ENCODE assay signal across 17 cellular contexts in the genomic region with DNA sequence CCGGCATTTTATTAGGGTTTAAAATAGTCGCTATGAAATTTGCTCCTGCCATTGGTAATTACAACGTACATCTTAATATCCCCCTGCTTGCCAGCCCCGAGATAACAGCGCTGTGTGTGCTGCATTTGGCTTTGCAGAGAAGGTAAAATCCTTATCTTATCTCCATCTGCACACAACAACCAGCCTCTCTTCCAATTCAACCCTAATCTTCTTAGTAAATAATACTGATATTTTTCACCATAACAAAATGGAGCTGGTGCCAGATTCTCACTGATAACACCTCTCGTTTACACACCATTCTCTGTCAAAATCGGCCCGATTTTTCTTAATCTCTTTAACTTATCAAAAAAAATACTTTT.
DNase-seq lines count a peak whose midpoint lies in the region; ATAC-seq and TF ChIP-seq lines count a peak whose summit lies in the region.
"Had no signal": no experiment of that assay in that cellular context is flagged by ENCODE, and none has a peak within 500 bp of the region (broad histone marks: within the 10 kb centered on the region; RNA-seq: fewer than 3 reads in every experiment).

No MANE protein-coding gene starts in this region.

- no peak overlapping the region for H3K4me3 Mint-ChIP-seq in GM23338
- H3K4me3 Mint-ChIP-seq: B cell; CD4-positive, alpha-beta T cell had no signal

- no peaks in the 10 kb centered on the region; the same call in 2 of the 3 replicates for H3K36me3 Mint-ChIP-seq in GM23338 (ENCODE audit: low read depth)

- H3K27ac Mint-ChIP-seq in GM23338: no peak overlapping the region
- H3K27ac Mint-ChIP-seq: B cell; CD4-positive, alpha-beta T cell had no signal

- peaks cover 0 to 9% (median 3%) of the 10 kb centered on the region in 4 donors for H3K9me3 ChIP-seq in esophagus muscularis mucosa

- intact Hi-C loops in esophagus muscularis mucosa (cut with DNase I): no loop called here

- H3K27ac ChIP-seq in GM23338 (ENCODE audit: low read depth) (no peak overlapping the region), esophagus muscularis mucosa (replicated peaks in 1 of 4) (no peak overlapping the region)
- H3K27ac ChIP-seq: GM23248, HL-60 had no signal

- H3K4me1 ChIP-seq in GM23338 (ENCODE audit: insufficient read depth) (peaks cover 18% of the 10 kb centered on the region; the same call in 1 of the 2 replicates), esophagus muscularis mucosa (no peaks in the 10 kb centered on the region)

- ATAC-seq in GM23338 (no peak), GM18511 (IDR thresholded peaks at IDR 0.05; ENCODE audit: unreplicated experiment) (no peak)

- H3K4me3 ChIP-seq in GM23338: no peak overlapping the region
- H3K4me3 ChIP-seq in esophagus muscularis mucosa: no peak overlapping the region
- H3K4me3 ChIP-seq: GM23248 had no signal

- no peaks in the 10 kb centered on the region for H3K36me3 ChIP-seq in GM23338 (ENCODE audit: insufficient read depth)
- no peaks in the 10 kb centered on the region for H3K36me3 ChIP-seq in esophagus muscularis mucosa

- peaks cover 4% of the 10 kb centered on the region for H3K27me3 Mint-ChIP-seq in GM23338 (ENCODE audit: insufficient read depth, low read depth, poor library complexity)

- H2AFZ ChIP-seq in GM23338: peak overlapping the region; percentile 45; the same call in 1 of the 2 replicates
- H2AFZ ChIP-seq: GM23248 had no signal

- TF ChIP-seq CTCF in GM23338 (conservative IDR thresholded peaks at IDR 0.05; ENCODE audit: low read depth in 2 of 2) (no peak), esophagus muscularis mucosa (IDR thresholded peaks at IDR 0.05) (no peak)

- peaks cover 13% of the 10 kb centered on the region for H3K9me2 ChIP-seq in GM23338 (ENCODE audit: insufficient read depth)

- H4K20me1 ChIP-seq in GM23338 (replicated peaks; ENCODE audit: insufficient read depth): no peaks in the 10 kb centered on the region

- WGBS in esophagus muscularis mucosa: 81% methylated on average over 8 of the region's 8 CpGs

- H3K9me3 Mint-ChIP-seq in GM23338: peaks cover 8% of the 10 kb centered on the region

- TF ChIP-seq POLR2A in esophagus muscularis mucosa (IDR thresholded peaks at IDR 0.05; ENCODE audit: low read depth): no peak

- H3K27me3 ChIP-seq in GM23338 (ENCODE audit: insufficient read depth) (no peaks in the 10 kb centered on the region), esophagus muscularis mucosa (peaks cover 0 to 33% (median 0%) of the 10 kb centered on the region in 4 donors)

- 0 out of 2 replicates have a peak, but pooled peaks cover 2% of the 10 kb centered on the region for H3F3A ChIP-seq in GM23338 (replicated peaks; ENCODE audit: low read depth)

- no peak for TF ChIP-seq EP300 in esophagus muscularis mucosa (IDR thresholded peaks at IDR 0.05)

- H3K79me2 ChIP-seq in GM23338 (replicated peaks; ENCODE audit: insufficient read depth): no peaks in the 10 kb centered on the region

- DNase-seq in AG20443 (ENCODE audit: low spot score) (peak; percentile 0), GM23338 (ENCODE audit: low spot score) (no peak), NCI-H82 treated with DMSO at 0.1 percent for 48 hours (lab: John Stamatoyannopoulos, UW; ENCODE audit: unreplicated experiment) (peak; percentile 71), esophagus muscularis mucosa (ENCODE audit: extremely low spot score) (peak; percentile 50), NK-92 (lab: John Stamatoyannopoulos, UW; ENCODE audit: unreplicated experiment) (no peak), activated gamma-delta T cell (lab: John Stamatoyannopoulos, UW) (no peak)
- DNase-seq: 8988T; C1 segment of cervical spinal cord; Calu3; CD4-positive, alpha-beta T cell; DND-41; GDM1; GM23248; H7 had no signal

- no peak overlapping the region for H3K4me2 ChIP-seq in GM23338

- peaks cover 24% of the 10 kb centered on the region for H3K4me1 Mint-ChIP-seq in GM23338
- H3K4me1 Mint-ChIP-seq: B cell had no signal

TF ChIP-seq in GM23338, 12 proteins besides CTCF, POLR2A, EP300 and RAD21:
- TF ChIP-seq ETS1 (IDR thresholded peaks at IDR 0.05) (no peak), ZNF331 (CRISPR knock-in tag; IDR thresholded peaks at IDR 0.05; ENCODE audit: low read depth) (no peak), CREB1 (CRISPR knock-in tag; IDR thresholded peaks at IDR 0.05; ENCODE audit: low read depth) (no peak), NANOG (IDR thresholded peaks at IDR 0.05; ENCODE audit: borderline replicate concordance) (no peak)
- TF ChIP-seq, protein P1, sequence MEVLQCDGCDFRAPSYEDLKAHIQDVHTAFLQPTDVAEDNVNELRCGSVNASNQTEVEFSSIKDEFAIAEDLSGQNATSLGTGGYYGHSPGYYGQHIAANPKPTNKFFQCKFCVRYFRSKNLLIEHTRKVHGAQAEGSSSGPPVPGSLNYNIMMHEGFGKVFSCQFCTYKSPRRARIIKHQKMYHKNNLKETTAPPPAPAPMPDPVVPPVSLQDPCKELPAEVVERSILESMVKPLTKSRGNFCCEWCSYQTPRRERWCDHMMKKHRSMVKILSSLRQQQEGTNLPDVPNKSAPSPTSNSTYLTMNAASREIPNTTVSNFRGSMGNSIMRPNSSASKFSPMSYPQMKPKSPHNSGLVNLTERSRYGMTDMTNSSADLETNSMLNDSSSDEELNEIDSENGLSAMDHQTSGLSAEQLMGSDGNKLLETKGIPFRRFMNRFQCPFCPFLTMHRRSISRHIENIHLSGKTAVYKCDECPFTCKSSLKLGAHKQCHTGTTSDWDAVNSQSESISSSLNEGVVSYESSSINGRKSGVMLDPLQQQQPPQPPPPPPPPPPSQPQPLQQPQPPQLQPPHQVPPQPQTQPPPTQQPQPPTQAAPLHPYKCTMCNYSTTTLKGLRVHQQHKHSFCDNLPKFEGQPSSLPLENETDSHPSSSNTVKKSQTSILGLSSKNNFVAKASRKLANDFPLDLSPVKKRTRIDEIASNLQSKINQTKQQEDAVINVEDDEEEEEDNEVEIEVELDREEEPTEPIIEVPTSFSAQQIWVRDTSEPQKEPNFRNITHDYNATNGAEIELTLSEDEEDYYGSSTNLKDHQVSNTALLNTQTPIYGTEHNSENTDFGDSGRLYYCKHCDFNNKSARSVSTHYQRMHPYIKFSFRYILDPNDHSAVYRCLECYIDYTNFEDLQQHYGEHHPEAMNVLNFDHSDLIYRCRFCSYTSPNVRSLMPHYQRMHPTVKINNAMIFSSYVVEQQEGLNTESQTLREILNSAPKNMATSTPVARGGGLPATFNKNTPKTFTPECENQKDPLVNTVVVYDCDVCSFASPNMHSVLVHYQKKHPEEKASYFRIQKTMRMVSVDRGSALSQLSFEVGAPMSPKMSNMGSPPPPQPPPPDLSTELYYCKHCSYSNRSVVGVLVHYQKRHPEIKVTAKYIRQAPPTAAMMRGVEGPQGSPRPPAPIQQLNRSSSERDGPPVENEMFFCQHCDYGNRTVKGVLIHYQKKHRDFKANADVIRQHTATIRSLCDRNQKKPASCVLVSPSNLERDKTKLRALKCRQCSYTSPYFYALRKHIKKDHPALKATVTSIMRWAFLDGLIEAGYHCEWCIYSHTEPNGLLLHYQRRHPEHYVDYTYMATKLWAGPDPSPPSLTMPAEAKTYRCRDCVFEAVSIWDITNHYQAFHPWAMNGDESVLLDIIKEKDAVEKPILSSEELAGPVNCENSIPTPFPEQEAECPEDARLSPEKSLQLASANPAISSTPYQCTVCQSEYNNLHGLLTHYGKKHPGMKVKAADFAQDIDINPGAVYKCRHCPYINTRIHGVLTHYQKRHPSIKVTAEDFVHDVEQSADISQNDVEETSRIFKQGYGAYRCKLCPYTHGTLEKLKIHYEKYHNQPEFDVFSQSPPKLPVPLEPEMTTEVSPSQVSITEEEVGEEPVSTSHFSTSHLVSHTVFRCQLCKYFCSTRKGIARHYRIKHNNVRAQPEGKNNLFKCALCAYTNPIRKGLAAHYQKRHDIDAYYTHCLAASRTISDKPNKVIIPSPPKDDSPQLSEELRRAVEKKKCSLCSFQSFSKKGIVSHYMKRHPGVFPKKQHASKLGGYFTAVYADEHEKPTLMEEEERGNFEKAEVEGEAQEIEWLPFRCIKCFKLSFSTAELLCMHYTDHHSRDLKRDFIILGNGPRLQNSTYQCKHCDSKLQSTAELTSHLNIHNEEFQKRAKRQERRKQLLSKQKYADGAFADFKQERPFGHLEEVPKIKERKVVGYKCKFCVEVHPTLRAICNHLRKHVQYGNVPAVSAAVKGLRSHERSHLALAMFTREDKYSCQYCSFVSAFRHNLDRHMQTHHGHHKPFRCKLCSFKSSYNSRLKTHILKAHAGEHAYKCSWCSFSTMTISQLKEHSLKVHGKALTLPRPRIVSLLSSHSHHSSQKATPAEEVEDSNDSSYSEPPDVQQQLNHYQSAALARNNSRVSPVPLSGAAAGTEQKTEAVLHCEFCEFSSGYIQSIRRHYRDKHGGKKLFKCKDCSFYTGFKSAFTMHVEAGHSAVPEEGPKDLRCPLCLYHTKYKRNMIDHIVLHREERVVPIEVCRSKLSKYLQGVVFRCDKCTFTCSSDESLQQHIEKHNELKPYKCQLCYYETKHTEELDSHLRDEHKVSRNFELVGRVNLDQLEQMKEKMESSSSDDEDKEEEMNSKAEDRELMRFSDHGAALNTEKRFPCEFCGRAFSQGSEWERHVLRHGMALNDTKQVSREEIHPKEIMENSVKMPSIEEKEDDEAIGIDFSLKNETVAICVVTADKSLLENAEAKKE (CRISPR knock-in tag; IDR thresholded peaks at IDR 0.05): no peak
TF ChIP-seq in GM23338: peak in this region for 0.

Comparison
In these comparisons a context has a peak if more than half of its experiments do, and no peak if none do; other contexts are left out.
1. DNase-seq: peak in AG20443 (single experiment), NCI-H82 treated with DMSO at 0.1 percent for 48 hours (single experiment) and esophagus muscularis mucosa (single experiment); none in GM23338 (single experiment), NK-92 (single experiment) and activated gamma-delta T cell (single experiment).